In genomic region chr4:54101190-54102041, GRCh38 we compare ENCODE assay signal across 11 cellular contexts. TPM values are rescaled to one million over a fixed set of nuclear protein-coding genes. Genes with fewer than 3 reads are reported as not detected.
DNase-seq lines count a peak whose midpoint lies in the region; ATAC-seq and TF ChIP-seq lines count a peak whose summit lies in the region.
"Had no signal": no experiment of that assay in that cellular context is flagged by ENCODE, and none has a peak within 500 bp of the region (broad histone marks: within the 10 kb centered on the region; RNA-seq: fewer than 3 reads in every experiment).

No MANE protein-coding gene starts in this region.

- peak overlapping the region; percentile 38 to 54 (median 44) for H3K4me3 ChIP-seq in esophagus muscularis mucosa
- peak overlapping the region; percentile 77 for H3K4me3 ChIP-seq in retinal pigment epithelial cell (ENCODE audit: low read length)

- no peak for TF ChIP-seq POLR2A in esophagus muscularis mucosa (IDR thresholded peaks at IDR 0.05; ENCODE audit: low read depth)

- WGBS in esophagus muscularis mucosa = 7% methylated on average over 28 of the region's 50 CpGs

- TF ChIP-seq CTCF in esophagus muscularis mucosa (IDR thresholded peaks at IDR 0.05) (no peak), retinal pigment epithelial cell (conservative IDR thresholded peaks at IDR 0.05; ENCODE audit: low read depth, low read length) (no peak)

- H3K27me3 ChIP-seq in esophagus muscularis mucosa = peaks cover 0 to 100% (median 63%) of the 10 kb centered on the region in 4 donors

- TF ChIP-seq EP300 in esophagus muscularis mucosa (IDR thresholded peaks at IDR 0.05) = no peak

- intact Hi-C loops in esophagus muscularis mucosa (cut with DNase I) = no loop called here

- DNase-seq in NCI-H510A treated with DMSO at 0.1 percent for 48 hours (lab: John Stamatoyannopoulos, UW) = peak; percentile 61
- DNase-seq in NCI-H510A (lab: John Stamatoyannopoulos, UW) = no peak
- peak; percentile 33 for DNase-seq in NCI-H69 (lab: John Stamatoyannopoulos, UW)
- no peak for DNase-seq in esophagus muscularis mucosa (ENCODE audit: extremely low spot score)
- no peak for DNase-seq in retinal pigment epithelial cell (ENCODE audit: low read depth)
- no peak for DNase-seq in GM03348 (ENCODE audit: low spot score)
- no peak for DNase-seq in ecto neural progenitor cell (ENCODE audit: low spot score)
- DNase-seq: NCI-H2029 treated with DMSO at 0.1 percent for 48 hours, T1000 had no signal

- H3K9me3 ChIP-seq in esophagus muscularis mucosa = no peaks in the 10 kb centered on the region

- H3K4me1 ChIP-seq in esophagus muscularis mucosa = peaks cover 15 to 41% (median 41%) of the 10 kb centered on the region in 4 donors

- H3K27ac ChIP-seq in esophagus muscularis mucosa (replicated peaks in 1 of 4) = no peak overlapping the region

- ATAC-seq in GM18867 (IDR thresholded peaks at IDR 0.05; ENCODE audit: unreplicated experiment) = no peak

- no peaks in the 10 kb centered on the region for H3K36me3 ChIP-seq in esophagus muscularis mucosa

RNA-seq across cellular contexts. Expression of gene GSX2, which starts 1.5 kb away (rescaled TPM):
- total RNA-seq in esophagus muscularis mucosa = not detected
- total RNA-seq: lung microvascular endothelial cell had no signal

RNA-seq across cellular contexts. Expression of gene CHIC2, which starts 37.0 kb away (rescaled TPM):
- total RNA-seq in esophagus muscularis mucosa = 10 to 100 TPM; 29.8 to 40.4 (median 33.6) TPM

Comparison
In these comparisons a context has a peak if more than half of its experiments do, and no peak if none do; other contexts are left out.
1. DNase-seq: peak in NCI-H510A treated with DMSO at 0.1 percent for 48 hours (single experiment) and NCI-H69 (single experiment); none in NCI-H510A (single experiment), esophagus muscularis mucosa (single experiment), retinal pigment epithelial cell (single experiment), GM03348 (single experiment) and ecto neural progenitor cell (single experiment).